In genomic region chr19:508204-509150, GRCh38 we compare ENCODE assay signal across 9 cellular contexts. TPM values are rescaled to one million over a fixed set of nuclear protein-coding genes. Genes with fewer than 3 reads are reported as not detected.
DNase-seq lines count a peak whose midpoint lies in the region; ATAC-seq, FAIRE-seq and TF ChIP-seq lines count a peak whose summit lies in the region.
"Had no signal": no experiment of that assay in that cellular context is flagged by ENCODE, and none has a peak within 500 bp of the region (broad histone marks: within the 10 kb centered on the region; RNA-seq: fewer than 3 reads in every experiment).

No MANE protein-coding gene starts in this region.

- H3K9me1 ChIP-seq in keratinocyte (ENCODE audit: control insufficient read depth, extremely low read depth, insufficient read depth, low read length), result peaks cover 4% of the 10 kb centered on the region

- peaks cover 32% of the 10 kb centered on the region for H3K4me1 Mint-ChIP-seq in activated T-helper 2 cell treated with anti-CD3 and anti-CD28 coated beads, Interferon-gamma antibody, Interleukin-2, Interleukin-4, amounts not matched to agents 10 μg/mL and 5 μg/mL and 100 μg/mL, durations not matched to agents 14 hours and 24 hours and 36 hours (ENCODE audit: low read depth)

- peak overlapping the region; percentile 57 to 88 (median 74) for H3K4me3 ChIP-seq in keratinocyte (ENCODE audit: control insufficient read depth in 2 of 3, extremely low read depth in 1 of 3, insufficient read depth in 2 of 3, low read depth in 1 of 3, low read length in 3 of 3)
- peak overlapping the region; percentile 64 to 90 for H3K4me3 ChIP-seq in stomach smooth muscle (ENCODE audit: low read length in 2 of 2)

- peaks cover 16% of the 10 kb centered on the region for H3K79me2 ChIP-seq in keratinocyte (ENCODE audit: control insufficient read depth, insufficient read depth, low read length)

- DNase-seq in NCI-H146 (lab: John Stamatoyannopoulos, UW) (peak; percentile 38), NCI-H146 treated with DMSO at 0.1 percent for 48 hours (lab: John Stamatoyannopoulos, UW; ENCODE audit: unreplicated experiment) (no peak), keratinocyte (ENCODE audit: low read depth, low spot score) (no peak), AG08396 (ENCODE audit: low spot score) (no peak), NCI-H345 treated with DMSO at 0.1 percent for 48 hours (lab: John Stamatoyannopoulos, UW; ENCODE audit: unreplicated experiment) (no peak)
- DNase-seq in activated T-helper 2 cell treated with anti-CD3 and anti-CD28 coated beads, Interferon-gamma antibody, Interleukin-2, Interleukin-4, amounts not matched to agents 10 μg/mL and 5 μg/mL and 100 μg/mL, durations not matched to agents 14 hours and 24 hours and 36 hours (ENCODE audit: low spot score), result no peak

- peak overlapping the region; percentile 88 for H3K4me3 Mint-ChIP-seq in activated T-helper 2 cell treated with anti-CD3 and anti-CD28 coated beads, Interferon-gamma antibody, Interleukin-2, Interleukin-4, amounts not matched to agents 10 μg/mL and 5 μg/mL and 100 μg/mL, durations not matched to agents 14 hours and 24 hours and 36 hours (ENCODE audit: low read depth)

- FAIRE-seq in keratinocyte (lab: Jason Lieb, UNC), result no peak

- ATAC-seq in HG02973 (IDR thresholded peaks at IDR 0.05; ENCODE audit: unreplicated experiment), result no peak

- H2AFZ ChIP-seq in keratinocyte (ENCODE audit: control insufficient read depth, low read length), result no peak overlapping the region

- H3K27ac ChIP-seq in keratinocyte (ENCODE audit: control insufficient read depth, insufficient read depth, low read length) (no peak overlapping the region), stomach smooth muscle (ENCODE audit: low read length) (peak overlapping the region; percentile 91)

- H3K27me3 ChIP-seq in keratinocyte (ENCODE audit: control insufficient read depth, extremely low read depth, insufficient read depth, low read length), result no peaks in the 10 kb centered on the region
- no peaks in the 10 kb centered on the region for H3K27me3 ChIP-seq in stomach smooth muscle (ENCODE audit: control insufficient read depth in 1 of 2, insufficient read depth in 2 of 2, low read length in 2 of 2)

- intact Hi-C loops in activated T-helper 2 cell treated with anti-CD3 and anti-CD28 coated beads, Interferon-gamma antibody, Interleukin-2, Interleukin-4, amounts not matched to agents 10 μg/mL and 5 μg/mL and 100 μg/mL, durations not matched to agents 14 hours and 24 hours and 36 hours (cut with micrococcal nuclease), result loop anchor here (10.0 kb wide), 1 partner anchor 244 kb away; no protein-coding TSS in a partner anchor

- H3K36me3 ChIP-seq in keratinocyte (ENCODE audit: control insufficient read depth in 2 of 2, extremely low read depth in 1 of 2, insufficient read depth in 2 of 2, low read length in 2 of 2) (peaks cover 0 to 3% of the 10 kb centered on the region in 2 experiments), stomach smooth muscle (ENCODE audit: control insufficient read depth in 2 of 2, insufficient read depth in 2 of 2, low read length in 2 of 2) (peaks cover 0 to 6% of the 10 kb centered on the region in 2 donors)

- H4K20me1 ChIP-seq in keratinocyte (ENCODE audit: control insufficient read depth, extremely low read depth, insufficient read depth, low read length), result no peaks in the 10 kb centered on the region

- H3K9me3 ChIP-seq in keratinocyte (ENCODE audit: control insufficient read depth, low read depth, low read length) (no peaks in the 10 kb centered on the region), stomach smooth muscle (ENCODE audit: control insufficient read depth in 2 of 2, low read length in 2 of 2) (no peaks in the 10 kb centered on the region)

- dilution Hi-C loops in keratinocyte (cut with MboI; ENCODE audit: extremely low pct_ligation_motif_present, low sequenced_read_pairs), result no loop called here

- no peaks in the 10 kb centered on the region for H3K27me3 Mint-ChIP-seq in activated T-helper 2 cell treated with anti-CD3 and anti-CD28 coated beads, Interferon-gamma antibody, Interleukin-2, Interleukin-4, amounts not matched to agents 10 μg/mL and 5 μg/mL and 100 μg/mL, durations not matched to agents 14 hours and 24 hours and 36 hours (ENCODE audit: low read depth)

- no peaks in the 10 kb centered on the region for H3K9me3 Mint-ChIP-seq in activated T-helper 2 cell treated with anti-CD3 and anti-CD28 coated beads, Interferon-gamma antibody, Interleukin-2, Interleukin-4, amounts not matched to agents 10 μg/mL and 5 μg/mL and 100 μg/mL, durations not matched to agents 14 hours and 24 hours and 36 hours

- H3K9ac ChIP-seq in keratinocyte (ENCODE audit: control insufficient read depth, extremely low read depth, insufficient read depth, low read length) (peak overlapping the region; percentile 85), stomach smooth muscle (ENCODE audit: low read length in 2 of 2) (peak overlapping the region; percentile 55 to 81)

- TF ChIP-seq CTCF in keratinocyte (optimal IDR thresholded peaks at IDR 0.05 in 1 of 3, IDR thresholded peaks at IDR 0.05 in 1 of 3, conservative IDR thresholded peaks at IDR 0.05 in 1 of 3; ENCODE audit: extremely low read depth in 1 of 3, insufficient read depth in 2 of 3, low read length in 3 of 3), result no peak

- H3K4me2 ChIP-seq in keratinocyte (ENCODE audit: control insufficient read depth, extremely low read depth, insufficient read depth, low read depth, low read length), result peak overlapping the region; percentile 75

- H3K27ac Mint-ChIP-seq in activated T-helper 2 cell treated with anti-CD3 and anti-CD28 coated beads, Interferon-gamma antibody, Interleukin-2, Interleukin-4, amounts not matched to agents 10 μg/mL and 5 μg/mL and 100 μg/mL, durations not matched to agents 14 hours and 24 hours and 36 hours, result peak overlapping the region; percentile 71

- peaks cover 32% of the 10 kb centered on the region for H3K4me1 ChIP-seq in keratinocyte (ENCODE audit: control insufficient read depth, extremely low read depth, insufficient read depth, low read length)
- peaks cover 32% of the 10 kb centered on the region for H3K4me1 ChIP-seq in stomach smooth muscle (ENCODE audit: control insufficient read depth, insufficient read depth, low read length)

- peaks cover 11% of the 10 kb centered on the region for H3K36me3 Mint-ChIP-seq in activated T-helper 2 cell treated with anti-CD3 and anti-CD28 coated beads, Interferon-gamma antibody, Interleukin-2, Interleukin-4, amounts not matched to agents 10 μg/mL and 5 μg/mL and 100 μg/mL, durations not matched to agents 14 hours and 24 hours and 36 hours (ENCODE audit: low read depth)

RNA-seq across cellular contexts. Expression of gene TPGS1, which starts 1.2 kb away (rescaled TPM):
- total RNA-seq in activated T-helper 2 cell treated with anti-CD3 and anti-CD28 coated beads, Interferon-gamma antibody, Interleukin-2, Interleukin-4, amounts not matched to agents 10 μg/mL and 5 μg/mL and 100 μg/mL, durations not matched to agents 14 hours and 24 hours and 36 hours, result 13.6 and 15.7 TPM in 2 replicates
- 1.4 to 3.3 TPM (median 1.9 TPM) in 3 replicates for polyA plus RNA-seq in keratinocyte
- polyA plus RNA-seq in keratinocyte (2011; ENCODE audit: low read depth), result 0.24 TPM
- 0.62 and 4.3 TPM in 2 replicates for polyA plus RNA-seq in keratinocyte (2011; cell fraction: cytosol; rRNA removed)
- 1.6 and 3.5 TPM in 2 replicates for polyA plus RNA-seq in keratinocyte (2011; cell fraction: nucleus; rRNA removed)
- polyA plus RNA-seq in keratinocyte (2012; ENCODE audit: low replicate concordance), result 1.8 and 5.8 TPM in 2 replicates
- polyA minus RNA-seq in keratinocyte, result 0.35 to 0.79 TPM (median 0.40 TPM) in 3 replicates
- 12.9 TPM for polyA minus RNA-seq in keratinocyte (2011; cell fraction: cytosol; rRNA and poly(A)+ RNA removed)
- polyA minus RNA-seq in keratinocyte (2011; cell fraction: nucleus; rRNA and poly(A)+ RNA removed), result 2.7 and 3.7 TPM in 2 replicates

RNA-seq across cellular contexts. Expression of gene MADCAM1, which starts 12.2 kb away (rescaled TPM):
- total RNA-seq in activated T-helper 2 cell treated with anti-CD3 and anti-CD28 coated beads, Interferon-gamma antibody, Interleukin-2, Interleukin-4, amounts not matched to agents 10 μg/mL and 5 μg/mL and 100 μg/mL, durations not matched to agents 14 hours and 24 hours and 36 hours, result 0.18 and 0.21 TPM in 2 replicates
- polyA plus RNA-seq in keratinocyte, result 0.05 to 0.12 TPM (median 0.07 TPM) in 3 replicates
- not detected for polyA plus RNA-seq in keratinocyte (2011; ENCODE audit: low read depth)
- polyA plus RNA-seq in keratinocyte (2011; cell fraction: cytosol; rRNA removed), result not detected in 2 replicates
- 0.24 and 0.65 TPM in 2 replicates for polyA plus RNA-seq in keratinocyte (2011; cell fraction: nucleus; rRNA removed)
- polyA plus RNA-seq in keratinocyte (2012; ENCODE audit: low replicate concordance), result 0.17 and 0.27 TPM in 2 replicates
- polyA minus RNA-seq in keratinocyte, result not detected in 3 replicates
- polyA minus RNA-seq in keratinocyte (2011; cell fraction: cytosol; rRNA and poly(A)+ RNA removed), result not detected
- not detected in 2 replicates for polyA minus RNA-seq in keratinocyte (2011; cell fraction: nucleus; rRNA and poly(A)+ RNA removed)

RNA-seq across cellular contexts. Expression of gene CDC34, which starts 23.1 kb away (rescaled TPM):
- total RNA-seq in activated T-helper 2 cell treated with anti-CD3 and anti-CD28 coated beads, Interferon-gamma antibody, Interleukin-2, Interleukin-4, amounts not matched to agents 10 μg/mL and 5 μg/mL and 100 μg/mL, durations not matched to agents 14 hours and 24 hours and 36 hours, result 53.7 and 55.7 TPM in 2 replicates
- 47.5 to 72.0 TPM (median 48.6 TPM) in 3 replicates for polyA plus RNA-seq in keratinocyte
- polyA plus RNA-seq in keratinocyte (2011; ENCODE audit: low read depth), result 48.7 TPM
- polyA plus RNA-seq in keratinocyte (2011; cell fraction: cytosol; rRNA removed), result 43.0 and 88.0 TPM in 2 replicates
- polyA plus RNA-seq in keratinocyte (2011; cell fraction: nucleus; rRNA removed), result 42.5 and 59.2 TPM in 2 replicates
- 62.4 and 88.5 TPM in 2 replicates for polyA plus RNA-seq in keratinocyte (2012; ENCODE audit: low replicate concordance)
- 18.4 to 107 TPM (median 34.2 TPM) in 3 replicates for polyA minus RNA-seq in keratinocyte
- 68.9 TPM for polyA minus RNA-seq in keratinocyte (2011; cell fraction: cytosol; rRNA and poly(A)+ RNA removed)
- 15.1 and 17.7 TPM in 2 replicates for polyA minus RNA-seq in keratinocyte (2011; cell fraction: nucleus; rRNA and poly(A)+ RNA removed)

RNA-seq across cellular contexts. Expression of gene GZMM, which starts 35.4 kb away (rescaled TPM):
- 29.9 and 31.8 TPM in 2 replicates for total RNA-seq in activated T-helper 2 cell treated with anti-CD3 and anti-CD28 coated beads, Interferon-gamma antibody, Interleukin-2, Interleukin-4, amounts not matched to agents 10 μg/mL and 5 μg/mL and 100 μg/mL, durations not matched to agents 14 hours and 24 hours and 36 hours
- not detected in 3 replicates for polyA plus RNA-seq in keratinocyte
- not detected for polyA plus RNA-seq in keratinocyte (2011; ENCODE audit: low read depth)
- not detected in 2 replicates for polyA plus RNA-seq in keratinocyte (2011; cell fraction: cytosol; rRNA removed)
- polyA plus RNA-seq in keratinocyte (2011; cell fraction: nucleus; rRNA removed), result not detected in 2 replicates
- polyA plus RNA-seq in keratinocyte (2012; ENCODE audit: low replicate concordance), result 0.31 TPM in 1 of 2 replicates, not detected in the other
- not detected in 3 replicates for polyA minus RNA-seq in keratinocyte
- polyA minus RNA-seq in keratinocyte (2011; cell fraction: cytosol; rRNA and poly(A)+ RNA removed), result not detected
- not detected in 2 replicates for polyA minus RNA-seq in keratinocyte (2011; cell fraction: nucleus; rRNA and poly(A)+ RNA removed)
- total RNA-seq: A172 had no signal

RNA-seq across cellular contexts. Expression of gene SHC2, which starts 47.6 kb away (rescaled TPM):
- not detected in 2 replicates for total RNA-seq in activated T-helper 2 cell treated with anti-CD3 and anti-CD28 coated beads, Interferon-gamma antibody, Interleukin-2, Interleukin-4, amounts not matched to agents 10 μg/mL and 5 μg/mL and 100 μg/mL, durations not matched to agents 14 hours and 24 hours and 36 hours
- 2.2 to 9.9 TPM (median 2.5 TPM) in 3 replicates for polyA plus RNA-seq in keratinocyte
- 3.0 TPM for polyA plus RNA-seq in keratinocyte (2011; ENCODE audit: low read depth)
- 2.1 and 6.5 TPM in 2 replicates for polyA plus RNA-seq in keratinocyte (2011; cell fraction: cytosol; rRNA removed)
- polyA plus RNA-seq in keratinocyte (2011; cell fraction: nucleus; rRNA removed), result 18.2 and 26.5 TPM in 2 replicates
- 3.4 and 16.0 TPM in 2 replicates for polyA plus RNA-seq in keratinocyte (2012; ENCODE audit: low replicate concordance)
- 1.5 to 4.7 TPM (median 1.6 TPM) in 3 replicates for polyA minus RNA-seq in keratinocyte
- polyA minus RNA-seq in keratinocyte (2011; cell fraction: cytosol; rRNA and poly(A)+ RNA removed), result 15.0 TPM
- polyA minus RNA-seq in keratinocyte (2011; cell fraction: nucleus; rRNA and poly(A)+ RNA removed), result 3.7 and 6.4 TPM in 2 replicates
